Comparison of ENCODE assay signal across 15 cellular contexts in the genomic region with DNA sequence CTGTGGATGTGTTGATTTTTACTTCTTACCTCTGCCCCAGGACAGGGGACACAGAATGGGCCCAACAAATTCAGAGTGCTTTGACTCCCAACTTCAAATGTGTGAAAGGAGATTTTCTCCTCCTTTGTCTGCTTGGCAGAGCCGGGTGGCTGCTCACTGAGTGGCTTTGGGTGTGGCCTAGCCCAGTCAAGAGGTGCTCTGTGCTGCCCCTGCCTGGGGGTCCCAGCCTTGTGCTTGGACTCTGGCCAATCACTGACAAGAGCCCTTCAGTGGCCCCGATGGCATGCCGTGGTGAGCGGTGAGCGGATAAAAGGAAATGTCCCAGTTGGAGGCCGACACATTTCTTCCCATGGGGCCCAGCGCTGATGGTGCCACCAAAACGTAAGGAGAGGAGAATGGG.
DNase-seq lines count a peak whose midpoint lies in the region; ATAC-seq and TF ChIP-seq lines count a peak whose summit lies in the region.
"Had no signal": no experiment of that assay in that cellular context is flagged by ENCODE, and none has a peak within 500 bp of the region (broad histone marks: within the 10 kb centered on the region; RNA-seq: fewer than 3 reads in every experiment).

No MANE protein-coding gene starts in this region.

- H3K4me2 ChIP-seq in GM23338, result no peak overlapping the region
- H3K4me2 ChIP-seq: BLaER1 treated with 17β-estradiol and CSF1 and Interleukin-3, amounts not matched to agents 10 nM and 100 nM had no signal

- ATAC-seq in GM23338, result peak; percentile 60
- ATAC-seq: CD8-positive, alpha-beta T cell; HepG2 had no signal

- H3F3A ChIP-seq in GM23338 (replicated peaks; ENCODE audit: low read depth), result no peaks in the 10 kb centered on the region

- H3K27ac ChIP-seq in GM23338 (ENCODE audit: low read depth) (no peak overlapping the region), coronary artery (no peak overlapping the region)
- H3K27ac ChIP-seq: BLaER1 treated with 17β-estradiol and CSF1 and Interleukin-3, amounts not matched to agents 10 nM and 100 nM had no signal

- 0 out of 2 replicates have a peak, but pooled peaks cover 6% of the 10 kb centered on the region for H3K9me2 ChIP-seq in GM23338 (ENCODE audit: insufficient read depth)

- H3K27me3 Mint-ChIP-seq in GM23338 (ENCODE audit: insufficient read depth, low read depth, poor library complexity) (peaks cover 11% of the 10 kb centered on the region), brain (peaks cover 4% of the 10 kb centered on the region), osteocyte (ENCODE audit: unreplicated experiment) (no peaks in the 10 kb centered on the region)
- H3K27me3 Mint-ChIP-seq: B cell had no signal

- no peaks in the 10 kb centered on the region for H3K4me1 ChIP-seq in GM23338 (ENCODE audit: insufficient read depth)

- no peaks in the 10 kb centered on the region for H3K9me3 Mint-ChIP-seq in GM23338
- H3K9me3 Mint-ChIP-seq in brain, result no peaks in the 10 kb centered on the region
- no peaks in the 10 kb centered on the region for H3K9me3 Mint-ChIP-seq in osteocyte (ENCODE audit: unreplicated experiment)
- H3K9me3 Mint-ChIP-seq: CD8-positive, alpha-beta T cell; IgD-negative memory B cell had no signal

- no peaks in the 10 kb centered on the region for H3K36me3 Mint-ChIP-seq in GM23338 (ENCODE audit: low read depth)
- H3K36me3 Mint-ChIP-seq in brain, result no peaks in the 10 kb centered on the region
- H3K36me3 Mint-ChIP-seq in osteocyte (ENCODE audit: unreplicated experiment), result no peaks in the 10 kb centered on the region
- H3K36me3 Mint-ChIP-seq: CD8-positive, alpha-beta T cell; IgD-negative memory B cell had no signal

- H3K4me3 ChIP-seq in GM23338 (no peak overlapping the region), coronary artery (no peak overlapping the region)
- H3K4me3 ChIP-seq: BLaER1 treated with 17β-estradiol and CSF1 and Interleukin-3, amounts not matched to agents 10 nM and 100 nM had no signal

- H3K4me3 Mint-ChIP-seq in GM23338 (no peak overlapping the region), brain (peak overlapping the region in 1 of 5 experiments; percentile 52), osteocyte (ENCODE audit: unreplicated experiment) (no peak overlapping the region)
- H3K4me3 Mint-ChIP-seq: B cell; CD8-positive, alpha-beta T cell; IgD-negative memory B cell had no signal

- TF ChIP-seq CTCF in GM23338 (conservative IDR thresholded peaks at IDR 0.05; ENCODE audit: low read depth in 2 of 2) (no peak), brain (conservative IDR thresholded peaks at IDR 0.05) (no peak), osteocyte (IDR thresholded peaks at IDR 0.05) (no peak), coronary artery (IDR thresholded peaks at IDR 0.05) (no peak)

- H3K79me2 ChIP-seq in GM23338 (replicated peaks; ENCODE audit: insufficient read depth), result no peaks in the 10 kb centered on the region

- DNase-seq in DMS79 (lab: John Stamatoyannopoulos, UW), result peak; percentile 77
- no peak for DNase-seq in GM23338 (ENCODE audit: low spot score)
- no peak for DNase-seq in osteocyte (ENCODE audit: extremely low spot score, unreplicated experiment)
- DNase-seq in coronary artery (ENCODE audit: low spot score), result no peak
- no peak for DNase-seq in KG1 (lab: John Stamatoyannopoulos, UW)
- DNase-seq in NCI-H2196 (lab: John Stamatoyannopoulos, UW; ENCODE audit: unreplicated experiment), result no peak
- DNase-seq: Calu3; CD8-positive, alpha-beta T cell; GOT3; H7 had no signal

- peaks cover 3% of the 10 kb centered on the region; the same call in 1 of the 3 replicates for H3K4me1 Mint-ChIP-seq in GM23338
- peaks cover 92% of the 10 kb centered on the region for H3K4me1 Mint-ChIP-seq in brain
- peaks cover 11% of the 10 kb centered on the region for H3K4me1 Mint-ChIP-seq in osteocyte (ENCODE audit: unreplicated experiment)
- H3K4me1 Mint-ChIP-seq: B cell had no signal

- no peaks in the 10 kb centered on the region for H3K27me3 ChIP-seq in GM23338 (ENCODE audit: insufficient read depth)
- H3K27me3 ChIP-seq: BLaER1 treated with 17β-estradiol and CSF1 and Interleukin-3, amounts not matched to agents 10 nM and 100 nM had no signal

- no peak overlapping the region for H2AFZ ChIP-seq in GM23338

- H4K20me1 ChIP-seq in GM23338 (replicated peaks; ENCODE audit: insufficient read depth), result no peaks in the 10 kb centered on the region
- H4K20me1 ChIP-seq: BLaER1 treated with 17β-estradiol and CSF1 and Interleukin-3, amounts not matched to agents 10 nM and 100 nM had no signal

- no peak overlapping the region for H3K27ac Mint-ChIP-seq in GM23338
- peak overlapping the region; percentile 63 to 98 (median 95) for H3K27ac Mint-ChIP-seq in brain
- H3K27ac Mint-ChIP-seq in osteocyte (ENCODE audit: unreplicated experiment), result peak overlapping the region; percentile 47
- H3K27ac Mint-ChIP-seq: B cell; CD8-positive, alpha-beta T cell; IgD-negative memory B cell had no signal

- no peaks in the 10 kb centered on the region for H3K36me3 ChIP-seq in GM23338 (ENCODE audit: insufficient read depth)
- H3K36me3 ChIP-seq: BLaER1 treated with 17β-estradiol and CSF1 and Interleukin-3, amounts not matched to agents 10 nM and 100 nM had no signal

TF ChIP-seq in GM23338, 12 proteins besides CTCF, POLR2A, EP300 and RAD21 (continues in another document):
- TF ChIP-seq EZH2phosphoT487 (IDR thresholded peaks at IDR 0.05; ENCODE audit: unreplicated experiment) (no peak), EZH2 (IDR thresholded peaks at IDR 0.05; ENCODE audit: low read depth, unreplicated experiment) (no peak), STAT1 (IDR thresholded peaks at IDR 0.05; ENCODE audit: unreplicated experiment) (no peak), CREB1 (CRISPR knock-in tag; IDR thresholded peaks at IDR 0.05; ENCODE audit: low read depth) (no peak)
- TF ChIP-seq, protein P1, sequence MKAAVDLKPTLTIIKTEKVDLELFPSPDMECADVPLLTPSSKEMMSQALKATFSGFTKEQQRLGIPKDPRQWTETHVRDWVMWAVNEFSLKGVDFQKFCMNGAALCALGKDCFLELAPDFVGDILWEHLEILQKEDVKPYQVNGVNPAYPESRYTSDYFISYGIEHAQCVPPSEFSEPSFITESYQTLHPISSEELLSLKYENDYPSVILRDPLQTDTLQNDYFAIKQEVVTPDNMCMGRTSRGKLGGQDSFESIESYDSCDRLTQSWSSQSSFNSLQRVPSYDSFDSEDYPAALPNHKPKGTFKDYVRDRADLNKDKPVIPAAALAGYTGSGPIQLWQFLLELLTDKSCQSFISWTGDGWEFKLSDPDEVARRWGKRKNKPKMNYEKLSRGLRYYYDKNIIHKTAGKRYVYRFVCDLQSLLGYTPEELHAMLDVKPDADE (IDR thresholded peaks at IDR 0.05), result no peak
- TF ChIP-seq, protein P2, sequence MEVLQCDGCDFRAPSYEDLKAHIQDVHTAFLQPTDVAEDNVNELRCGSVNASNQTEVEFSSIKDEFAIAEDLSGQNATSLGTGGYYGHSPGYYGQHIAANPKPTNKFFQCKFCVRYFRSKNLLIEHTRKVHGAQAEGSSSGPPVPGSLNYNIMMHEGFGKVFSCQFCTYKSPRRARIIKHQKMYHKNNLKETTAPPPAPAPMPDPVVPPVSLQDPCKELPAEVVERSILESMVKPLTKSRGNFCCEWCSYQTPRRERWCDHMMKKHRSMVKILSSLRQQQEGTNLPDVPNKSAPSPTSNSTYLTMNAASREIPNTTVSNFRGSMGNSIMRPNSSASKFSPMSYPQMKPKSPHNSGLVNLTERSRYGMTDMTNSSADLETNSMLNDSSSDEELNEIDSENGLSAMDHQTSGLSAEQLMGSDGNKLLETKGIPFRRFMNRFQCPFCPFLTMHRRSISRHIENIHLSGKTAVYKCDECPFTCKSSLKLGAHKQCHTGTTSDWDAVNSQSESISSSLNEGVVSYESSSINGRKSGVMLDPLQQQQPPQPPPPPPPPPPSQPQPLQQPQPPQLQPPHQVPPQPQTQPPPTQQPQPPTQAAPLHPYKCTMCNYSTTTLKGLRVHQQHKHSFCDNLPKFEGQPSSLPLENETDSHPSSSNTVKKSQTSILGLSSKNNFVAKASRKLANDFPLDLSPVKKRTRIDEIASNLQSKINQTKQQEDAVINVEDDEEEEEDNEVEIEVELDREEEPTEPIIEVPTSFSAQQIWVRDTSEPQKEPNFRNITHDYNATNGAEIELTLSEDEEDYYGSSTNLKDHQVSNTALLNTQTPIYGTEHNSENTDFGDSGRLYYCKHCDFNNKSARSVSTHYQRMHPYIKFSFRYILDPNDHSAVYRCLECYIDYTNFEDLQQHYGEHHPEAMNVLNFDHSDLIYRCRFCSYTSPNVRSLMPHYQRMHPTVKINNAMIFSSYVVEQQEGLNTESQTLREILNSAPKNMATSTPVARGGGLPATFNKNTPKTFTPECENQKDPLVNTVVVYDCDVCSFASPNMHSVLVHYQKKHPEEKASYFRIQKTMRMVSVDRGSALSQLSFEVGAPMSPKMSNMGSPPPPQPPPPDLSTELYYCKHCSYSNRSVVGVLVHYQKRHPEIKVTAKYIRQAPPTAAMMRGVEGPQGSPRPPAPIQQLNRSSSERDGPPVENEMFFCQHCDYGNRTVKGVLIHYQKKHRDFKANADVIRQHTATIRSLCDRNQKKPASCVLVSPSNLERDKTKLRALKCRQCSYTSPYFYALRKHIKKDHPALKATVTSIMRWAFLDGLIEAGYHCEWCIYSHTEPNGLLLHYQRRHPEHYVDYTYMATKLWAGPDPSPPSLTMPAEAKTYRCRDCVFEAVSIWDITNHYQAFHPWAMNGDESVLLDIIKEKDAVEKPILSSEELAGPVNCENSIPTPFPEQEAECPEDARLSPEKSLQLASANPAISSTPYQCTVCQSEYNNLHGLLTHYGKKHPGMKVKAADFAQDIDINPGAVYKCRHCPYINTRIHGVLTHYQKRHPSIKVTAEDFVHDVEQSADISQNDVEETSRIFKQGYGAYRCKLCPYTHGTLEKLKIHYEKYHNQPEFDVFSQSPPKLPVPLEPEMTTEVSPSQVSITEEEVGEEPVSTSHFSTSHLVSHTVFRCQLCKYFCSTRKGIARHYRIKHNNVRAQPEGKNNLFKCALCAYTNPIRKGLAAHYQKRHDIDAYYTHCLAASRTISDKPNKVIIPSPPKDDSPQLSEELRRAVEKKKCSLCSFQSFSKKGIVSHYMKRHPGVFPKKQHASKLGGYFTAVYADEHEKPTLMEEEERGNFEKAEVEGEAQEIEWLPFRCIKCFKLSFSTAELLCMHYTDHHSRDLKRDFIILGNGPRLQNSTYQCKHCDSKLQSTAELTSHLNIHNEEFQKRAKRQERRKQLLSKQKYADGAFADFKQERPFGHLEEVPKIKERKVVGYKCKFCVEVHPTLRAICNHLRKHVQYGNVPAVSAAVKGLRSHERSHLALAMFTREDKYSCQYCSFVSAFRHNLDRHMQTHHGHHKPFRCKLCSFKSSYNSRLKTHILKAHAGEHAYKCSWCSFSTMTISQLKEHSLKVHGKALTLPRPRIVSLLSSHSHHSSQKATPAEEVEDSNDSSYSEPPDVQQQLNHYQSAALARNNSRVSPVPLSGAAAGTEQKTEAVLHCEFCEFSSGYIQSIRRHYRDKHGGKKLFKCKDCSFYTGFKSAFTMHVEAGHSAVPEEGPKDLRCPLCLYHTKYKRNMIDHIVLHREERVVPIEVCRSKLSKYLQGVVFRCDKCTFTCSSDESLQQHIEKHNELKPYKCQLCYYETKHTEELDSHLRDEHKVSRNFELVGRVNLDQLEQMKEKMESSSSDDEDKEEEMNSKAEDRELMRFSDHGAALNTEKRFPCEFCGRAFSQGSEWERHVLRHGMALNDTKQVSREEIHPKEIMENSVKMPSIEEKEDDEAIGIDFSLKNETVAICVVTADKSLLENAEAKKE (CRISPR knock-in tag; IDR thresholded peaks at IDR 0.05), result no peak
